In the genomic region with DNA sequence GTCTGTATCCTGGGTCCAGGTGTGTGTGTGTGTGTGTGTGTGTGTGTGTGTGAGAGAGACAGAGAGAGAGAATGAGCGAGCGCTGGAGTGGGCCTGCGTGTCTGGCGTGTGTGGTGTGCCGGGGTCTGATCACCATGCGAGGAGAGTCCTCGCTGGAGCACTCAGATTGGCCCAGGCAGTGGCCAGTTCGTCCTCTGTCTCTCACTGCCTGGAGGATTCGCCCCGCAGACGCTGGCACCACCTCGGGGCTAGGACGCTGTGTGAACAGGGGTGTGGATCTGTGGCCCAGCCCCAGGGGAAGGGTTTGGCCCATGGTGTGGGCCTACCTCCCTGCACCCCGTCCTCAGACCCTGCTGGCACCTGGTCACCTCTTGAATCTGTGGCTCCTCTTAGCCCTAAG, we compare ENCODE assay signal across 23 cellular contexts. TPM values are rescaled to one million over a fixed set of nuclear protein-coding genes. Genes with fewer than 3 reads are reported as not detected.
DNase-seq lines count a peak whose midpoint lies in the region; ATAC-seq and TF ChIP-seq lines count a peak whose summit lies in the region.
"Had no signal": no experiment of that assay in that cellular context is flagged by ENCODE, and none has a peak within 500 bp of the region (broad histone marks: within the 10 kb centered on the region; RNA-seq: fewer than 3 reads in every experiment).

No MANE protein-coding gene starts in this region.

- peaks cover 14% of the 10 kb centered on the region for H3K4me1 Mint-ChIP-seq in T-helper 17 cell
- peaks cover 5 to 15% (median 6%) of the 10 kb centered on the region in 7 donors for H3K4me1 Mint-ChIP-seq in naive thymus-derived CD4-positive, alpha-beta T cell
- H3K4me1 Mint-ChIP-seq in stimulated activated naive CD8-positive, alpha-beta T cell treated with anti-CD3 and anti-CD28 coated beads, Interleukin-15, amount 100 ng/mL, for 72 hours = peaks cover 8% of the 10 kb centered on the region

- H3K9me3 ChIP-seq in T-helper 17 cell (ENCODE audit: control insufficient read depth, low read length, poor library complexity, severe bottlenecking) = no peaks in the 10 kb centered on the region
- H3K9me3 ChIP-seq in naive thymus-derived CD4-positive, alpha-beta T cell (ENCODE audit: control insufficient read depth in 2 of 3, low read length in 3 of 3) = no peaks in the 10 kb centered on the region
- H3K9me3 ChIP-seq: breast epithelium, left ventricle myocardium inferior had no signal

- no peak overlapping the region for H3K4me3 ChIP-seq in naive thymus-derived CD4-positive, alpha-beta T cell (ENCODE audit: low read length)
- no peak overlapping the region for H3K4me3 ChIP-seq in lower leg skin (ENCODE audit: low read depth, poor library complexity, severe bottlenecking)

- H3K36me3 ChIP-seq in naive thymus-derived CD4-positive, alpha-beta T cell (ENCODE audit: control insufficient read depth in 2 of 3, insufficient read depth in 3 of 3, low read length in 3 of 3) = no peaks in the 10 kb centered on the region
- H3K36me3 ChIP-seq: breast epithelium, left ventricle myocardium inferior had no signal

- in situ Hi-C loops in GM13976 (cut with MboI; ENCODE audit: low sequenced_read_pairs, unreplicated experiment) = no loop called here

- TF ChIP-seq POLR2A in lower leg skin (IDR thresholded peaks at IDR 0.05) = no peak

- 80 to 82% methylated on average over 14 of the region's 14 CpGs for WGBS in lower leg skin, 2 donors

- DNase-seq in GM13976 (ENCODE audit: low spot score) (peak; percentile 37), T-helper 17 cell (no peak), lower leg skin (ENCODE audit: low spot score in 2 of 2) (no peak)
- DNase-seq in naive thymus-derived CD4-positive, alpha-beta T cell = no peak
- no peak for DNase-seq in stimulated activated naive CD8-positive, alpha-beta T cell treated with anti-CD3 and anti-CD28 coated beads, Interleukin-15, amount 100 ng/mL, for 72 hours
- DNase-seq: activated CD4-positive, alpha-beta T cell treated with anti-CD3 and anti-CD28 coated beads for 4 hours; activated CD8-positive, alpha-beta memory T cell treated with anti-CD3 and anti-CD28 coated beads for 24 hours; activated gamma-delta T cell treated with Interleukin-2 at 50 U/mL for 16 hours; activated T-cell treated with anti-CD3 and anti-CD28 coated beads, Interleukin-2, amount 50 U/mL, for 24 hours; DND-41; effector memory CD8-positive, alpha-beta T cell; GOT3; Karpas-422; left ventricle myocardium inferior; NCI-H1694 treated with DMSO at 0.1 percent for 48 hours; RPMI8226; stimulated activated CD4-positive, alpha-beta T cell treated with anti-CD3 and anti-CD28 coated beads, Interleukin-15, amount 100 ng/mL, for 24 hours; T-helper 2 cell had no signal

- H3K27ac ChIP-seq in naive thymus-derived CD4-positive, alpha-beta T cell (ENCODE audit: low read depth, low read length) = no peak overlapping the region
- H3K27ac ChIP-seq: breast epithelium, C4-2B, left ventricle myocardium inferior had no signal

- H3K36me3 Mint-ChIP-seq in T-helper 17 cell (ENCODE audit: low read depth) = peaks cover 2% of the 10 kb centered on the region
- H3K36me3 Mint-ChIP-seq in naive thymus-derived CD4-positive, alpha-beta T cell = peaks cover 0 to 1% (median 0%) of the 10 kb centered on the region in 5 donors

- H3K4me3 Mint-ChIP-seq in T-helper 17 cell = peak overlapping the region; percentile 81
- peak overlapping the region in 7 of 10 donors; percentile 20 to 81 (median 63) for H3K4me3 Mint-ChIP-seq in naive thymus-derived CD4-positive, alpha-beta T cell
- H3K4me3 Mint-ChIP-seq in stimulated activated naive CD8-positive, alpha-beta T cell treated with anti-CD3 and anti-CD28 coated beads, Interleukin-15, amount 100 ng/mL, for 72 hours = no peak overlapping the region

- peak overlapping the region; percentile 32 for H3K27ac Mint-ChIP-seq in T-helper 17 cell
- peak overlapping the region in 3 of 9 donors; percentile 29 to 52 (median 47) for H3K27ac Mint-ChIP-seq in naive thymus-derived CD4-positive, alpha-beta T cell
- no peak overlapping the region for H3K27ac Mint-ChIP-seq in stimulated activated naive CD8-positive, alpha-beta T cell treated with anti-CD3 and anti-CD28 coated beads, Interleukin-15, amount 100 ng/mL, for 72 hours
- H3K27ac Mint-ChIP-seq: activated T-cell treated with anti-CD3 and anti-CD28 coated beads, Interleukin-2, amount 50 U/mL, for 24 hours; effector memory CD8-positive, alpha-beta T cell; progenitor cell of endocrine pancreas had no signal

- TF ChIP-seq CTCF in GM13976 (IDR thresholded peaks at IDR 0.05; ENCODE audit: borderline replicate concordance, control extremely low read depth, extremely low read depth, insufficient read depth, missing control alignments) = no peak
- no peak for TF ChIP-seq CTCF in lower leg skin (IDR thresholded peaks at IDR 0.05)

- CTCF ChIA-PET in naive thymus-derived CD4-positive, alpha-beta T cell (lab: Charles Lee) = interaction anchor here (1.0 to 2.2 kb wide), 3 partner anchors 383 to 789 kb away, joined by 3 to 12 read pairs (median 7); no protein-coding TSS in a partner anchor

- H3K9me3 Mint-ChIP-seq in naive thymus-derived CD4-positive, alpha-beta T cell = no peaks in the 10 kb centered on the region
- H3K9me3 Mint-ChIP-seq in stimulated activated naive CD8-positive, alpha-beta T cell treated with anti-CD3 and anti-CD28 coated beads, Interleukin-15, amount 100 ng/mL, for 72 hours = no peaks in the 10 kb centered on the region
- H3K9me3 Mint-ChIP-seq: activated T-cell treated with anti-CD3 and anti-CD28 coated beads, Interleukin-2, amount 50 U/mL, for 24 hours; effector memory CD8-positive, alpha-beta T cell had no signal

- peaks cover 0 to 8% of the 10 kb centered on the region in 2 donors for H3K27me3 ChIP-seq in naive thymus-derived CD4-positive, alpha-beta T cell (ENCODE audit: control insufficient read depth in 2 of 2, insufficient read depth in 2 of 2, low read length in 2 of 2)

- intact Hi-C loops in naive thymus-derived CD4-positive, alpha-beta T cell (cut with micrococcal nuclease) = no loop called here
- intact Hi-C loops in lower leg skin (cut with DNase I; ENCODE audit: low total_unique reads) = no loop called here

- ATAC-seq in T-helper 17 cell = no peak
- ATAC-seq in naive thymus-derived CD4-positive, alpha-beta T cell = no peak
- no peak for ATAC-seq in HG03469 (IDR thresholded peaks at IDR 0.05; ENCODE audit: unreplicated experiment)
- ATAC-seq in stimulated activated naive CD8-positive, alpha-beta T cell treated with anti-CD3 and anti-CD28 coated beads, Interleukin-15, amount 100 ng/mL, for 72 hours = no peak
- ATAC-seq: effector memory CD8-positive, alpha-beta T cell; stimulated activated naive CD8-positive, alpha-beta T cell treated with anti-CD3 and anti-CD28 coated beads, Interleukin-15, Interleukin-2, amounts not matched to agents 100 U/mL and 50 U/mL, for 24 hours had no signal

- H3K27me3 Mint-ChIP-seq in T-helper 17 cell = peaks cover 34% of the 10 kb centered on the region
- H3K27me3 Mint-ChIP-seq in naive thymus-derived CD4-positive, alpha-beta T cell = peaks cover 15 to 49% (median 19%) of the 10 kb centered on the region in 5 donors
- peaks cover 59% of the 10 kb centered on the region for H3K27me3 Mint-ChIP-seq in stimulated activated naive CD8-positive, alpha-beta T cell treated with anti-CD3 and anti-CD28 coated beads, Interleukin-15, amount 100 ng/mL, for 72 hours

- POLR2A ChIA-PET in naive thymus-derived CD4-positive, alpha-beta T cell (lab: Charles Lee) = no interaction called here

- no peaks in the 10 kb centered on the region for H3K4me1 ChIP-seq in naive thymus-derived CD4-positive, alpha-beta T cell (ENCODE audit: control insufficient read depth in 2 of 2, insufficient read depth in 2 of 2, low read length in 2 of 2)

RNA-seq across cellular contexts. Expression of a gene that starts 11.6 kb away (rescaled TPM):
- total RNA-seq in T-helper 17 cell (10 to 100 TPM; 20.3 to 27.9 TPM), lower leg skin (under 1 TPM; 0.13 to 0.27 (median 0.21) TPM)
- 10 to 100 TPM in 4 of 5 experiments, 1 to 10 TPM in 1; 4.5 to 51.2 (median 30.9) TPM for total RNA-seq in naive thymus-derived CD4-positive, alpha-beta T cell
- 1 to 10 TPM in 1 of 2 donors, under 1 TPM in 1; 0.40 to 1.8 TPM for polyA plus RNA-seq in naive thymus-derived CD4-positive, alpha-beta T cell

RNA-seq across cellular contexts. Expression of a gene that starts 26.4 kb away (rescaled TPM):
- total RNA-seq in T-helper 17 cell (10 to 100 TPM; 42.6 to 47.3 TPM), lower leg skin (100 to 1,000 TPM in 3 of 4 donors, 10 to 100 TPM in 1; 93.4 to 157 (median 121) TPM)
- total RNA-seq in naive thymus-derived CD4-positive, alpha-beta T cell = 10 to 100 TPM; 35.2 to 67.4 (median 61.5) TPM
- 100 to 1,000 TPM in 1 of 2 donors, 10 to 100 TPM in 1; 98.6 to 162 TPM for polyA plus RNA-seq in naive thymus-derived CD4-positive, alpha-beta T cell

RNA-seq across cellular contexts. Expression of a gene that starts 38.6 kb away (rescaled TPM):
- 100 to 1,000 TPM; 260 to 333 TPM for total RNA-seq in T-helper 17 cell
- total RNA-seq in naive thymus-derived CD4-positive, alpha-beta T cell = 100 to 1,000 TPM; 235 to 293 (median 244) TPM
- polyA plus RNA-seq in naive thymus-derived CD4-positive, alpha-beta T cell = 100 to 1,000 TPM in 1 of 2 donors, 10 to 100 TPM in 1; 68.9 to 118 TPM
- total RNA-seq in lower leg skin = 100 to 1,000 TPM; 214 to 336 (median 309) TPM

RNA-seq across cellular contexts. Expression of a gene that starts 56.9 kb away (rescaled TPM):
- 10 to 100 TPM; 16.9 to 22.7 TPM for total RNA-seq in T-helper 17 cell
- 10 to 100 TPM; 17.5 to 42.3 (median 37.3) TPM for total RNA-seq in naive thymus-derived CD4-positive, alpha-beta T cell
- polyA plus RNA-seq in naive thymus-derived CD4-positive, alpha-beta T cell = 10 to 100 TPM; 27.8 to 33.2 TPM
- 10 to 100 TPM; 12.8 to 27.1 (median 20.2) TPM for total RNA-seq in lower leg skin

Comparison
In these comparisons a context has a peak if more than half of its experiments do, and no peak if none do; other contexts are left out.
1. H3K4me3 Mint-ChIP-seq: peak in T-helper 17 cell (single experiment) and naive thymus-derived CD4-positive, alpha-beta T cell (7 of 10); none in stimulated activated naive CD8-positive, alpha-beta T cell treated with anti-CD3 and anti-CD28 coated beads, Interleukin-15, amount 100 ng/mL, for 72 hours (0 of 2).
2. RNA of a gene that starts 11.6 kb away (total RNA-seq): 4.5 to 51.2 TPM in naive thymus-derived CD4-positive, alpha-beta T cell and 20.3 to 27.9 TPM in T-helper 17 cell; 0.13 to 0.27 TPM in lower leg skin; every median in the first group is over 4 times any median in the second.